In the genomic region with DNA sequence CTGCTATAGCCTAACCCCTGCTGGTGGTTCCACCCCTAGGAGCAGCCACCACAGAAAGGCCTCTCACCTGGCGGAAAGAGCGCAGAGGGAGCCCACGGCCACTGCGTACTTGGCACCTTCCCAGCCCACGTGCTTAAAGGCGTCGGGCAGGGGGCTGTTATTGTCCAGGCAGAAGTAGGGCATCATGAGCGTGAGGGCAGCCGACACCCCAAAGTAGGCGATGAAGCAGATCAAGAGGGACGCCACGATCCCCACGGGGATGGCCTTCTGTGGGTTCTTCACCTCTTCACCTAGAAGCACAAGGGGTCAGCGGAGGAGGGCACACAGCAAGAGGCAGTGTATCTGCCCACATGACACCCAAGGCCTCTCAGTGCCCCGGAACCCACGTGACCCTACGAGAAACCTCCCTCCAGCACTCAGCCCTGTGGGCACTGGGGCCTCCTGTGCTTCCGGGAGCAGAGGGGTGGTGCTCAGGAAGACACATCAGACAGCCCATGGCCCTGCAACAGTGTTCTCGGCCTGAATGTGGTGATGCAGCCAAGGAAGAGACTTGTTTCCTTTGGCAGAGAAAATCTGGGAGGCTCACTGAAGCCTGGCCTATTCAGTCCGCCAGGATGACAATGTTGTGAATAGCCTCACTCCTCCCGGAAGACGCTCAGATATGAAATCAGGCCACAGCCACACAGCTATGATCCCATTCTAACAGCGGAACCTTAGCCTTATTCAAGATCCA, we compare ENCODE assay signal across 14 cellular contexts.
A peak's percentile ranks its signal among the peaks of the same experiment; 100 is the strongest.
DNase-seq lines count a peak whose midpoint lies in the region; ATAC-seq and TF ChIP-seq lines count a peak whose summit lies in the region.
"Had no signal": no experiment of that assay in that cellular context is flagged by ENCODE, and none has a peak within 500 bp of the region (broad histone marks: within the 10 kb centered on the region; RNA-seq: fewer than 3 reads in every experiment).

No MANE protein-coding gene starts in this region.

- peaks cover 12% of the 10 kb centered on the region for H4K20me1 ChIP-seq in GM23338 (replicated peaks; ENCODE audit: insufficient read depth)

- H3K4me3 ChIP-seq in ascending aorta (no peak overlapping the region), vagina (no peak overlapping the region), GM23338 (no peak overlapping the region)
- H3K4me3 ChIP-seq: esophagus squamous epithelium had no signal

- peak overlapping the region in 1 of 10 donors; percentile 37 for H3K27ac Mint-ChIP-seq in naive thymus-derived CD8-positive, alpha-beta T cell
- no peak overlapping the region; the same call in 1 of the 2 replicates for H3K27ac Mint-ChIP-seq in GM23338
- H3K27ac Mint-ChIP-seq: activated naive CD4-positive, alpha-beta T cell treated with anti-CD3 and anti-CD28 coated beads, Interleukin-2, amount 10 ng/mL, durations not matched to agents 7 days and 5 days; stimulated activated effector memory CD8-positive, alpha-beta T cell treated with anti-CD3 and anti-CD28 coated beads, Interleukin-12 subunit alpha, Interleukin-12 subunit beta, amount 100 ng/mL, for 72 hours had no signal

- TF ChIP-seq CTCF in ascending aorta (IDR thresholded peaks at IDR 0.05) (no peak), vagina (IDR thresholded peaks at IDR 0.05) (no peak), GM23338 (conservative IDR thresholded peaks at IDR 0.05; ENCODE audit: low read depth in 2 of 2) (no peak)

- peak overlapping the region in 1 of 10 donors; percentile 29 for H3K4me3 Mint-ChIP-seq in naive thymus-derived CD8-positive, alpha-beta T cell
- H3K4me3 Mint-ChIP-seq in GM23338, result no peak overlapping the region
- H3K4me3 Mint-ChIP-seq: activated naive CD4-positive, alpha-beta T cell treated with anti-CD3 and anti-CD28 coated beads, Interleukin-2, amount 10 ng/mL, durations not matched to agents 7 days and 5 days; stimulated activated effector memory CD8-positive, alpha-beta T cell treated with anti-CD3 and anti-CD28 coated beads, Interleukin-12 subunit alpha, Interleukin-12 subunit beta, amount 100 ng/mL, for 72 hours had no signal

- intact Hi-C loops in ascending aorta (cut with DNase I), result loop anchor here (5.0 kb wide), 2 partner anchors 74 to 329 kb away; partner anchors contain the start of genes SLC7A1 and UBL3
- intact Hi-C loops in vagina (cut with DNase I), result no loop called here

- H3K9me3 ChIP-seq in ascending aorta (no peaks in the 10 kb centered on the region), vagina (no peaks in the 10 kb centered on the region)
- H3K9me3 ChIP-seq: esophagus squamous epithelium had no signal

- peaks cover 0 to 65% (median 13%) of the 10 kb centered on the region in 3 donors for H3K36me3 Mint-ChIP-seq in naive thymus-derived CD8-positive, alpha-beta T cell
- peaks cover 84% of the 10 kb centered on the region for H3K36me3 Mint-ChIP-seq in GM23338 (ENCODE audit: low read depth)

- POLR2A ChIA-PET in naive thymus-derived CD8-positive, alpha-beta T cell (lab: Charles Lee), result no interaction called here

- no peaks in the 10 kb centered on the region for H3F3A ChIP-seq in GM23338 (replicated peaks; ENCODE audit: low read depth)

- no peaks in the 10 kb centered on the region for H3K9me2 ChIP-seq in GM23338 (ENCODE audit: insufficient read depth)

- H3K36me3 ChIP-seq in ascending aorta (peaks cover 17 to 42% of the 10 kb centered on the region in 2 donors), vagina (peaks cover 0 to 25% of the 10 kb centered on the region in 2 donors), GM23338 (ENCODE audit: insufficient read depth) (peaks cover 27% of the 10 kb centered on the region)

- ATAC-seq in naive thymus-derived CD8-positive, alpha-beta T cell, result no peak
- ATAC-seq in GM23338, result no peak
- ATAC-seq: HCT116; stimulated activated effector memory CD8-positive, alpha-beta T cell treated with anti-CD3 and anti-CD28 coated beads, Interleukin-12 subunit alpha, Interleukin-12 subunit beta, amount 100 ng/mL, for 72 hours had no signal

- no peak overlapping the region for H2AFZ ChIP-seq in GM23338

- no peaks in the 10 kb centered on the region for H3K27me3 Mint-ChIP-seq in naive thymus-derived CD8-positive, alpha-beta T cell
- H3K27me3 Mint-ChIP-seq in GM23338 (ENCODE audit: insufficient read depth, low read depth, poor library complexity), result peaks cover 9% of the 10 kb centered on the region
- H3K27me3 Mint-ChIP-seq: activated naive CD4-positive, alpha-beta T cell treated with anti-CD3 and anti-CD28 coated beads, Interleukin-2, amount 10 ng/mL, durations not matched to agents 7 days and 5 days had no signal

- H3K4me1 ChIP-seq in ascending aorta (peaks cover 3 to 10% of the 10 kb centered on the region in 2 donors), vagina (peaks cover 25% of the 10 kb centered on the region), GM23338 (ENCODE audit: insufficient read depth) (no peaks in the 10 kb centered on the region)
- H3K4me1 ChIP-seq: esophagus squamous epithelium had no signal

- peaks cover 0 to 4% (median 0%) of the 10 kb centered on the region in 4 donors for H3K4me1 Mint-ChIP-seq in naive thymus-derived CD8-positive, alpha-beta T cell
- H3K4me1 Mint-ChIP-seq in GM23338, result 0 out of 3 replicates have a peak, but pooled peaks cover 6% of the 10 kb centered on the region
- H3K4me1 Mint-ChIP-seq: activated naive CD4-positive, alpha-beta T cell treated with anti-CD3 and anti-CD28 coated beads, Interleukin-2, amount 10 ng/mL, durations not matched to agents 7 days and 5 days; stimulated activated effector memory CD8-positive, alpha-beta T cell treated with anti-CD3 and anti-CD28 coated beads, Interleukin-12 subunit alpha, Interleukin-12 subunit beta, amount 100 ng/mL, for 72 hours had no signal

- peaks cover 15% of the 10 kb centered on the region for H3K79me2 ChIP-seq in GM23338 (replicated peaks; ENCODE audit: insufficient read depth)

- TF ChIP-seq POLR2A in vagina (IDR thresholded peaks at IDR 0.05), result no peak

- DNase-seq in ascending aorta (ENCODE audit: low spot score in 2 of 2) (peak in 1 of 2 donors; percentile 80), fibroblast of gingiva (ENCODE audit: low read depth) (peak; percentile 73), mesenteric fat pad (ENCODE audit: low spot score) (peak; percentile 84), vagina (ENCODE audit: extremely low spot score in 2 of 2) (no peak), GM23338 (ENCODE audit: low spot score) (no peak), NCI-H82 (lab: John Stamatoyannopoulos, UW) (no peak)
- DNase-seq in naive thymus-derived CD8-positive, alpha-beta T cell, result no peak
- DNase-seq: activated naive CD4-positive, alpha-beta T cell treated with anti-CD3 and anti-CD28 coated beads, Interleukin-2, amount 10 ng/mL, durations not matched to agents 7 days and 5 days; esophagus squamous epithelium; GF-D8; SIG-M5; stimulated activated CD4-positive, alpha-beta T cell treated with anti-CD3 and anti-CD28 coated beads, Interleukin-4, amount 100 ng/mL, for 1 hour had no signal

- H3K4me2 ChIP-seq in GM23338, result no peak overlapping the region

- H3K27ac ChIP-seq in ascending aorta, result peak overlapping the region; percentile 50 to 65
- peak overlapping the region; percentile 81 for H3K27ac ChIP-seq in vagina
- H3K27ac ChIP-seq in GM23338 (ENCODE audit: low read depth), result no peak overlapping the region

- H3K27me3 ChIP-seq in ascending aorta (no peaks in the 10 kb centered on the region), vagina (no peaks in the 10 kb centered on the region), GM23338 (ENCODE audit: insufficient read depth) (no peaks in the 10 kb centered on the region)
- H3K27me3 ChIP-seq: esophagus squamous epithelium had no signal

- H3K9me3 Mint-ChIP-seq in naive thymus-derived CD8-positive, alpha-beta T cell, result no peaks in the 10 kb centered on the region
- no peaks in the 10 kb centered on the region for H3K9me3 Mint-ChIP-seq in GM23338
- H3K9me3 Mint-ChIP-seq: activated naive CD4-positive, alpha-beta T cell treated with anti-CD3 and anti-CD28 coated beads, Interleukin-2, amount 10 ng/mL, durations not matched to agents 7 days and 5 days; stimulated activated effector memory CD8-positive, alpha-beta T cell treated with anti-CD3 and anti-CD28 coated beads, Interleukin-12 subunit alpha, Interleukin-12 subunit beta, amount 100 ng/mL, for 72 hours had no signal

TF ChIP-seq in GM23338, 12 proteins besides CTCF, POLR2A, EP300 and RAD21:
- no peak for TF ChIP-seq REST (IDR thresholded peaks at IDR 0.05; ENCODE audit: unreplicated experiment)
- TF ChIP-seq EZH2 (IDR thresholded peaks at IDR 0.05; ENCODE audit: low read depth, unreplicated experiment), result no peak
- no peak for TF ChIP-seq JUNB (IDR thresholded peaks at IDR 0.05; ENCODE audit: unreplicated experiment)
- TF ChIP-seq, protein P1, sequence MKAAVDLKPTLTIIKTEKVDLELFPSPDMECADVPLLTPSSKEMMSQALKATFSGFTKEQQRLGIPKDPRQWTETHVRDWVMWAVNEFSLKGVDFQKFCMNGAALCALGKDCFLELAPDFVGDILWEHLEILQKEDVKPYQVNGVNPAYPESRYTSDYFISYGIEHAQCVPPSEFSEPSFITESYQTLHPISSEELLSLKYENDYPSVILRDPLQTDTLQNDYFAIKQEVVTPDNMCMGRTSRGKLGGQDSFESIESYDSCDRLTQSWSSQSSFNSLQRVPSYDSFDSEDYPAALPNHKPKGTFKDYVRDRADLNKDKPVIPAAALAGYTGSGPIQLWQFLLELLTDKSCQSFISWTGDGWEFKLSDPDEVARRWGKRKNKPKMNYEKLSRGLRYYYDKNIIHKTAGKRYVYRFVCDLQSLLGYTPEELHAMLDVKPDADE (IDR thresholded peaks at IDR 0.05), result no peak

Comparison
In these comparisons a context has a peak if more than half of its experiments do, and no peak if none do; other contexts are left out.
1. DNase-seq: peak in fibroblast of gingiva (single experiment) and mesenteric fat pad (single experiment); none in vagina (0 of 2), naive thymus-derived CD8-positive, alpha-beta T cell (0 of 10), GM23338 (single experiment) and NCI-H82 (single experiment).